In genomic region chr3:46926039-46926438, GRCh38 we compare ENCODE assay signal across 10 cellular contexts. TPM values are rescaled to one million over a fixed set of nuclear protein-coding genes. Genes with fewer than 3 reads are reported as not detected.
DNase-seq lines count a peak whose midpoint lies in the region; ATAC-seq, FAIRE-seq and TF ChIP-seq lines count a peak whose summit lies in the region.
"Had no signal": no experiment of that assay in that cellular context is flagged by ENCODE, and none has a peak within 500 bp of the region (broad histone marks: within the 10 kb centered on the region; RNA-seq: fewer than 3 reads in every experiment).

No MANE protein-coding gene starts in this region.

- ATAC-seq in GM21576 (IDR thresholded peaks at IDR 0.05; ENCODE audit: unreplicated experiment), result no peak
- ATAC-seq: left colon had no signal

- peaks cover 59% of the 10 kb centered on the region for H3K79me2 ChIP-seq in Loucy (ENCODE audit: insufficient read depth, low read length)

- intact Hi-C loops in CD4-positive, alpha-beta memory T cell (cut with micrococcal nuclease), result no loop called here

- TF ChIP-seq CTCF in Loucy (conservative IDR thresholded peaks at IDR 0.05; ENCODE audit: low read length) (no peak), endodermal cell (conservative IDR thresholded peaks at IDR 0.05) (no peak), nephron progenitor cell (IDR thresholded peaks at IDR 0.05) (no peak)

- H3K36me3 ChIP-seq in CD4-positive, alpha-beta memory T cell (ENCODE audit: insufficient read depth, low read length), result peaks cover 43% of the 10 kb centered on the region
- H3K36me3 ChIP-seq in Loucy (ENCODE audit: insufficient read depth, low read length), result peaks cover 61% of the 10 kb centered on the region
- H3K36me3 ChIP-seq in endodermal cell (ENCODE audit: control insufficient read depth, insufficient read depth, low read length), result peaks cover 66% of the 10 kb centered on the region

- peak overlapping the region; percentile 74 for H3K9ac ChIP-seq in Loucy (ENCODE audit: low read depth, low read length, poor library complexity, severe bottlenecking)
- H3K9ac ChIP-seq in endodermal cell (ENCODE audit: extremely low read depth, low read length, poor library complexity, severe bottlenecking), result no peak overlapping the region

- peaks cover 22% of the 10 kb centered on the region for H3F3A ChIP-seq in Loucy (ENCODE audit: low read depth)

- no peaks in the 10 kb centered on the region for H3K27me3 ChIP-seq in CD4-positive, alpha-beta memory T cell (ENCODE audit: insufficient read depth, low read length)
- no peaks in the 10 kb centered on the region for H3K27me3 ChIP-seq in Loucy (ENCODE audit: insufficient read depth, low read length, poor library complexity, severe bottlenecking)
- H3K27me3 ChIP-seq in endodermal cell (ENCODE audit: control insufficient read depth, insufficient read depth, low read length, poor library complexity, severe bottlenecking), result no peaks in the 10 kb centered on the region

- H3K36me3 Mint-ChIP-seq in CD4-positive, alpha-beta memory T cell, result peaks cover 34 to 57% of the 10 kb centered on the region in 2 donors
- H3K36me3 Mint-ChIP-seq in endodermal cell (ENCODE audit: low read depth) (peaks cover 40% of the 10 kb centered on the region), nephron progenitor cell (ENCODE audit: low read depth) (peaks cover 32% of the 10 kb centered on the region)

- peak overlapping the region; percentile 71 for H3K4me2 ChIP-seq in Loucy (ENCODE audit: low read depth, low read length, poor library complexity, severe bottlenecking)

- H3K27ac Mint-ChIP-seq in CD4-positive, alpha-beta memory T cell, result peak overlapping the region in 6 of 7 donors; percentile 52 to 84 (median 70)
- H3K27ac Mint-ChIP-seq in endodermal cell (peak overlapping the region; percentile 61), nephron progenitor cell (peak overlapping the region; percentile 97)

- H3K27me3 Mint-ChIP-seq in CD4-positive, alpha-beta memory T cell, result no peaks in the 10 kb centered on the region
- H3K27me3 Mint-ChIP-seq in endodermal cell (ENCODE audit: insufficient read depth), result no peaks in the 10 kb centered on the region
- no peaks in the 10 kb centered on the region for H3K27me3 Mint-ChIP-seq in nephron progenitor cell (ENCODE audit: low read depth, poor library complexity)

- POLR2A ChIA-PET in CD4-positive, alpha-beta memory T cell (lab: Charles Lee; ENCODE audit: partially characterized antibody), result interaction anchor here (0.7 kb wide), 1 partner anchor 54 kb away, joined by 4 read pairs; the partner anchor contains the start of gene NBEAL2

- H3K4me3 Mint-ChIP-seq in CD4-positive, alpha-beta memory T cell, result peak overlapping the region in 2 of 8 donors; percentile 39 to 46
- H3K4me3 Mint-ChIP-seq in endodermal cell, result no peak overlapping the region
- H3K4me3 Mint-ChIP-seq in nephron progenitor cell, result no peak overlapping the region

- H3K4me3 ChIP-seq in CD4-positive, alpha-beta memory T cell (ENCODE audit: low read length in 2 of 2), result no peak overlapping the region
- H3K4me3 ChIP-seq in Loucy (ENCODE audit: low read length, poor library complexity, severe bottlenecking) (peak overlapping the region; percentile 59), endodermal cell (ENCODE audit: low read length) (no peak overlapping the region)

- no peak overlapping the region for H2AFZ ChIP-seq in Loucy (ENCODE audit: low read length)

- WGBS in endodermal cell (ENCODE audit: insufficient coverage in 1 of 2, insufficient read length in 1 of 2), 2 experiments, result 88 to 95% methylated on average over 3 to 6 of the region's 6 CpGs

- H3K9me3 Mint-ChIP-seq in CD4-positive, alpha-beta memory T cell, result peaks cover 0 to 7% (median 4%) of the 10 kb centered on the region in 8 donors
- H3K9me3 Mint-ChIP-seq in endodermal cell (no peaks in the 10 kb centered on the region), nephron progenitor cell (peaks cover 6% of the 10 kb centered on the region)

- DNase-seq in CD4-positive, alpha-beta memory T cell, result no peak
- DNase-seq in endodermal cell (no peak), nephron progenitor cell (no peak), NCI-H2171 treated with DMSO at 0.1 percent for 48 hours (lab: John Stamatoyannopoulos, UW) (no peak), NOMO-1 treated with DMSO at 0.1 percent for 48 hours (lab: John Stamatoyannopoulos, UW; ENCODE audit: unreplicated experiment) (no peak), urothelium cell line (ENCODE audit: low spot score) (no peak)
- DNase-seq: cerebellar nuclear complex had no signal

- peaks cover 5% of the 10 kb centered on the region for H4K20me1 ChIP-seq in Loucy (ENCODE audit: insufficient read depth, low read length, poor library complexity, severe bottlenecking)

- FAIRE-seq in urothelium cell line (lab: Jason Lieb, UNC), result no peak

- no peaks in the 10 kb centered on the region for H3K9me2 ChIP-seq in Loucy (replicated peaks; ENCODE audit: low read depth, low read length)

- CTCF ChIA-PET in CD4-positive, alpha-beta memory T cell (lab: Charles Lee; ENCODE audit: partially characterized antibody), result interaction anchor here (1.7 to 3.0 kb wide), 2 partner anchors 21 to 73 kb away, joined by 6 to 13 read pairs; no protein-coding TSS in a partner anchor

- peak overlapping the region; percentile 32 for H3K27ac ChIP-seq in CD4-positive, alpha-beta memory T cell (ENCODE audit: low read depth, low read length)
- no peak overlapping the region for H3K27ac ChIP-seq in endodermal cell (ENCODE audit: low read depth, low read length)

- H3K4me1 Mint-ChIP-seq in CD4-positive, alpha-beta memory T cell, result peaks cover 29 to 65% (median 40%) of the 10 kb centered on the region in 4 donors
- H3K4me1 Mint-ChIP-seq in endodermal cell, result no peaks in the 10 kb centered on the region
- no peaks in the 10 kb centered on the region for H3K4me1 Mint-ChIP-seq in nephron progenitor cell

- H3K4me1 ChIP-seq in CD4-positive, alpha-beta memory T cell (ENCODE audit: insufficient read depth, low read length), result peaks cover 53% of the 10 kb centered on the region
- H3K4me1 ChIP-seq in Loucy (ENCODE audit: insufficient read depth, low read length, poor library complexity, severe bottlenecking) (peaks cover 66% of the 10 kb centered on the region), endodermal cell (ENCODE audit: control insufficient read depth, insufficient read depth, low read length) (no peaks in the 10 kb centered on the region)

- H3K9me3 ChIP-seq in CD4-positive, alpha-beta memory T cell (ENCODE audit: control insufficient read depth in 1 of 2, low read length in 2 of 2), result no peaks in the 10 kb centered on the region
- H3K9me3 ChIP-seq in Loucy (ENCODE audit: insufficient read depth, low read depth, low read length), result no peaks in the 10 kb centered on the region; the same call in 1 of the 2 replicates
- no peaks in the 10 kb centered on the region for H3K9me3 ChIP-seq in endodermal cell (ENCODE audit: control insufficient read depth, low read length)

RNA-seq across cellular contexts. Expression of gene PTH1R, which starts 48.5 kb away (rescaled TPM):
- not detected for total RNA-seq in CD4-positive, alpha-beta memory T cell
- polyA plus RNA-seq in CD4-positive, alpha-beta memory T cell, result not detected
- total RNA-seq in endodermal cell, result 1 to 10 TPM in 1 of 2 donors, under 1 TPM in 1; 0.69 to 4.8 TPM
- polyA plus RNA-seq in endodermal cell (2013, experiment 1 of 2), result 5.2 TPM
- 4.3 TPM for polyA plus RNA-seq in endodermal cell (2013, experiment 2 of 2)

RNA-seq across cellular contexts. Expression of gene CCDC12, which starts 50.5 kb away (rescaled TPM):
- 10 to 100 TPM; 59.3 to 59.4 TPM for total RNA-seq in CD4-positive, alpha-beta memory T cell
- polyA plus RNA-seq in CD4-positive, alpha-beta memory T cell, result 100 to 1,000 TPM in 1 of 2 donors, 10 to 100 TPM in 1; 86.5 to 102 TPM
- total RNA-seq in endodermal cell, result 10 to 100 TPM; 46.7 to 47.8 TPM
- 44.4 TPM for polyA plus RNA-seq in endodermal cell (2013, experiment 1 of 2)
- 41.1 TPM for polyA plus RNA-seq in endodermal cell (2013, experiment 2 of 2)

RNA-seq across cellular contexts. Expression of gene NBEAL2, which starts 53.4 kb away (rescaled TPM):
- total RNA-seq in CD4-positive, alpha-beta memory T cell, result 100 to 1,000 TPM; 144 to 147 TPM
- 10 to 100 TPM in 1 of 2 donors, 1 to 10 TPM in 1; 4.5 to 16.0 TPM for polyA plus RNA-seq in CD4-positive, alpha-beta memory T cell
- 10 to 100 TPM; 59.2 to 64.0 TPM for total RNA-seq in endodermal cell
- polyA plus RNA-seq in endodermal cell (2013, experiment 1 of 2), result 22.9 TPM
- 17.8 TPM for polyA plus RNA-seq in endodermal cell (2013, experiment 2 of 2)
